28 cellular contexts compared by ENCODE assay signal in the genomic region with DNA sequence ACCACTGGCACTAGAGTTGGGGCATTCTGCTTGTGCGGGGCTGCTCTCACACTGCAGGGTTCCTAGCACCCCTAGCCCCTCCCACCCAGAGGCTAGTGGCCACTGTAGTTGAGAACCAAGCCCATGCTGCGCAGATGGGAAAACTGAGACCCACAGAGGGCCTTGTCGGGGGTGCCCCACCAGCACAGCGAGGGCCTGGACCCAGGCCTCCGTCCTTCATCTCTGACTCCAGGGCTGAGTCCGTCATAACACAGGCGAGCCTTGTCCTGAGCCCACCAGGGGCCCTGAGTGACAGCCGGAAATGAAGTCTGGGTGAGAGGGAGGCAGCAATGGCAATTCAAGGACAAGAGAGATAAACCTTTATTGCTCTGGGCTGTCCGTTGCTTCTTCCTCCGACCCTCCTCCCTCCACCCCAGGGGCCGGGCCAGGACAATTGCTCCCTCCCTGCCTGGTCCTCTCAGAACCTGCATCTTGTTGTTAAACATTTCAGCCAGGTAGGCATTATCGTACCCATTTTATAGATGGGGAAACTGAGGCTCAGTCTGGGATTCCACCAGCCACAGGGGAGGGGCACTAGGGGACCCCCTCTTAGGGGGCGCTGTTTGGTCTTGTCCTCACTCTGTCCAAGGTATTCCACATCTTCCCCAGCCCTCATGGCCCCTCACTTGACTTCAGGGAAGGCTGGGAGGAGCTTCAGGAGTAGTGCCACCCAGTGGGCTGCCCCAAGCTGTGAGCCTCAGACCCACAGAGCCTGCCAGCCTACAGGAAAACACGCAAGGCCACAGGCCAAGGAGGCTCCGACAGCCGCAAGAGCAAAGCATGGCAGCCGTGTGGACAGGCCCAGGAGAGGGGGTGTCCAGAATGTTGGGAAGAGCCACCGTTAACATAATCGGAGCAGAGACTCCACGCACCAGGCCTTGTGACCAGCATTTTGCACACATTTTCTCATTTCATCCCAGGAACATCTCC. TPM values are rescaled to one million over a fixed set of nuclear protein-coding genes. Genes with fewer than 3 reads are reported as not detected.
DNase-seq lines count a peak whose midpoint lies in the region; ATAC-seq, FAIRE-seq and TF ChIP-seq lines count a peak whose summit lies in the region.
"Had no signal": no experiment of that assay in that cellular context is flagged by ENCODE, and none has a peak within 500 bp of the region (broad histone marks: within the 10 kb centered on the region; RNA-seq: fewer than 3 reads in every experiment).

No MANE protein-coding gene starts in this region.

- no peak for TF ChIP-seq POLR2A in K562 (conservative IDR thresholded peaks at IDR 0.05)

- H4K20me1 ChIP-seq in K562 (replicated peaks; ENCODE audit: control insufficient read depth, insufficient read depth, low read length), result peaks cover 7% of the 10 kb centered on the region; the same call in 1 of the 2 replicates
- H4K20me1 ChIP-seq: BLaER1 had no signal

- H2AFZ ChIP-seq in K562 (ENCODE audit: low read depth, low read length) (no peak overlapping the region; the same call in 1 of the 2 replicates), neuronal stem cell (ENCODE audit: low read length) (no peak overlapping the region)
- H2AFZ ChIP-seq: GM23248 had no signal

- no peaks in the 10 kb centered on the region for H3K79me2 ChIP-seq in K562 (ENCODE audit: control insufficient read depth, insufficient read depth, low read length)

- no TSS peak for BruUV-seq in K562 (replicated peaks; lab: Mats Ljungman, UMichigan)

- 93 to 94% methylated on average over 20 of the region's 20 CpGs for WGBS in heart right ventricle, 2 donors
- 41% methylated on average over 20 of the region's 20 CpGs for WGBS in K562 (ENCODE audit: insufficient coverage, low coverage, missing lambda C conversion rate)
- no CpG with 5 or more reads among the region's 20 CpGs for WGBS in neuronal stem cell (ENCODE audit: extremely low coverage in 2 of 2, insufficient read length in 2 of 2, insufficient replicate concordance in 1 of 2), 2 donors

- POLR2A ChIA-PET in K562 (lab: Yijun Ruan, JAX), result no interaction called here

- no peaks in the 10 kb centered on the region for H3K27me3 ChIP-seq in heart right ventricle
- H3K27me3 ChIP-seq in K562 (ENCODE audit: control insufficient read depth in 2 of 2, insufficient read depth in 2 of 2, low read length in 2 of 2), result peaks cover 4 to 74% of the 10 kb centered on the region in 2 experiments; a peak in 3 of 5 replicates
- H3K27me3 ChIP-seq in neuronal stem cell (ENCODE audit: control insufficient read depth in 3 of 3, insufficient read depth in 3 of 3, low read depth in 1 of 3, low read length in 3 of 3), result peaks cover 0 to 70% (median 5%) of the 10 kb centered on the region in 3 experiments
- H3K27me3 ChIP-seq: BLaER1 had no signal

- H3K27ac ChIP-seq in heart right ventricle (no peak overlapping the region), K562 (ENCODE audit: extremely low read depth, low read depth, low read length) (no peak overlapping the region), neuronal stem cell (replicated peaks; ENCODE audit: low read length) (no peak overlapping the region)
- H3K27ac ChIP-seq: BLaER1, GM23248 had no signal

- H3K4me3 ChIP-seq in heart right ventricle (no peak overlapping the region), K562 (no peak overlapping the region), neuronal stem cell (ENCODE audit: low read length in 2 of 2) (no peak overlapping the region)
- H3K4me3 ChIP-seq: BLaER1, GM23248, HAP-1 had no signal

- H4K91ac ChIP-seq in neuronal stem cell (ENCODE audit: low read depth, low read length, poor library complexity), result no peak overlapping the region

- FAIRE-seq in K562 (lab: Jason Lieb, UNC), result no peak

- intact Hi-C loops in left cardiac atrium (cut with DNase I) (loop anchor here in 1 of 2 donors (5.0 kb wide), 1 partner anchor 32 kb away; no protein-coding TSS in a partner anchor), heart right ventricle (cut with DNase I) (loop anchor here in 5 of 10 donors (5.0 to 10.0 kb wide), 3 partner anchors 32 to 282 kb away; no protein-coding TSS in a partner anchor), K562 (cut with micrococcal nuclease) (loop anchor here (5.0 kb wide), 1 partner anchor 282 kb away; no protein-coding TSS in a partner anchor)

- DNase-seq in left cardiac atrium (peak; percentile 8), heart right ventricle (no peak), K562 (ENCODE audit: extremely low read depth in 1 of 4, low spot score in 3 of 4) (no peak), neuronal stem cell (ENCODE audit: low spot score) (no peak), HuH-7.5 (ENCODE audit: low spot score) (no peak), NCI-H748 (lab: John Stamatoyannopoulos, UW; ENCODE audit: unreplicated experiment) (no peak)
- DNase-seq: CD4-positive, CD25-positive, alpha-beta regulatory T cell; DMS153; GM23248; KBM-7; MV-4-11; NCI-H1105; NCI-H1436 treated with DMSO at 0.1 percent for 48 hours; NCI-H187 treated with DMSO at 0.1 percent for 48 hours; NCI-H2171 treated with DMSO at 0.1 percent for 48 hours; NCI-H345; NCI-H510A treated with DMSO at 0.1 percent for 48 hours; NCI-H774; SK-N-SH; SW 1271 had no signal

- CTCF ChIA-PET in K562 (lab: Yijun Ruan, JAX; ENCODE audit: low intra/inter-chr PET ratio), result no interaction called here

- no peak overlapping the region for H4K8ac ChIP-seq in neuronal stem cell (ENCODE audit: low read depth, low read length)

- H3K4ac ChIP-seq in neuronal stem cell (ENCODE audit: low read length), result no peak overlapping the region

- H3K9me3 ChIP-seq in heart right ventricle (no peaks in the 10 kb centered on the region), K562 (replicated peaks; ENCODE audit: control insufficient read depth, insufficient read depth, low read depth, low read length) (no peaks in the 10 kb centered on the region), neuronal stem cell (replicated peaks in 1 of 2; ENCODE audit: control insufficient read depth in 2 of 2, insufficient read depth in 1 of 2, low read depth in 1 of 2, low read length in 2 of 2) (no peaks in the 10 kb centered on the region)
- H3K9me3 ChIP-seq: BLaER1, HAP-1, SK-N-SH had no signal

- H2BK12ac ChIP-seq in neuronal stem cell (ENCODE audit: low read length), result peak overlapping the region; percentile 17

- H3K4me1 ChIP-seq in heart right ventricle (peaks cover 2 to 41% (median 22%) of the 10 kb centered on the region in 9 donors), K562 (replicated peaks in 1 of 2; ENCODE audit: control insufficient read depth in 2 of 2, insufficient read depth in 2 of 2, low read length in 2 of 2) (peaks cover 0 to 23% of the 10 kb centered on the region in 2 experiments; a peak in 2 of 5 replicates), neuronal stem cell (ENCODE audit: control insufficient read depth in 2 of 2, insufficient read depth in 1 of 2, low read depth in 1 of 2, low read length in 2 of 2) (peaks cover 0 to 2% of the 10 kb centered on the region in 2 donors)
- H3K4me1 ChIP-seq: HAP-1 had no signal

- H3K18ac ChIP-seq in neuronal stem cell (ENCODE audit: low read length), result peak overlapping the region; percentile 4

- no peak overlapping the region for H2BK5ac ChIP-seq in neuronal stem cell (ENCODE audit: low read length)

- TF ChIP-seq RAD21 in K562 (CRISPR knock-in tag; conservative IDR thresholded peaks at IDR 0.05 in 1 of 2, IDR thresholded peaks at IDR 0.05 in 1 of 2), result no peak

- H3K36me3 ChIP-seq in heart right ventricle, result no peaks in the 10 kb centered on the region
- H3K36me3 ChIP-seq in K562 (ENCODE audit: control insufficient read depth, insufficient read depth, low read length), result no peaks in the 10 kb centered on the region
- H3K36me3 ChIP-seq in neuronal stem cell (replicated peaks in 1 of 2; ENCODE audit: control insufficient read depth in 2 of 2, insufficient read depth in 2 of 2, low read length in 2 of 2), result no peaks in the 10 kb centered on the region
- H3K36me3 ChIP-seq: BLaER1, HAP-1 had no signal

- no peak overlapping the region for H3K14ac ChIP-seq in neuronal stem cell (ENCODE audit: low read length)

- no peak overlapping the region for H2BK15ac ChIP-seq in neuronal stem cell (ENCODE audit: low read length)

- no peaks in the 10 kb centered on the region for H3K9me1 ChIP-seq in K562 (ENCODE audit: control insufficient read depth, insufficient read depth, low read length)

- no peak for TF ChIP-seq EP300 in K562 (IDR thresholded peaks at IDR 0.05; ENCODE audit: low read length)

- ATAC-seq in left cardiac atrium (no peak), heart right ventricle (no peak), K562 (no peak), HG03432 (IDR thresholded peaks at IDR 0.05; ENCODE audit: unreplicated experiment) (no peak)
- ATAC-seq: Panc1 had no signal

- H3K9ac ChIP-seq in K562 (ENCODE audit: insufficient read depth in 1 of 2, low read depth in 2 of 2, low read length in 2 of 2) (peak overlapping the region in 1 of 2 experiments; percentile 33; a peak in 1 of 4 replicates), neuronal stem cell (ENCODE audit: low read depth, low read length, poor library complexity) (peak overlapping the region; percentile 24)
- H3K9ac ChIP-seq: BLaER1, GM23248, SK-N-SH had no signal

- H3K4me2 ChIP-seq in K562 (ENCODE audit: insufficient read depth, low read length) (no peak overlapping the region), neuronal stem cell (ENCODE audit: insufficient read depth, low read length, poor library complexity, severe bottlenecking) (no peak overlapping the region)
- H3K4me2 ChIP-seq: BLaER1, SK-N-SH had no signal

- H2AK5ac ChIP-seq in neuronal stem cell (ENCODE audit: low read depth, low read length), result peak overlapping the region; percentile 15

- no peak overlapping the region for H3K23ac ChIP-seq in neuronal stem cell (ENCODE audit: low read depth, low read length, poor library complexity)

- no peaks in the 10 kb centered on the region for H3K79me1 ChIP-seq in neuronal stem cell (ENCODE audit: low read depth, low read length)

- TF ChIP-seq CTCF in heart right ventricle (IDR thresholded peaks at IDR 0.05) (no peak), K562 (IDR thresholded peaks at IDR 0.05 in 2 of 3, conservative IDR thresholded peaks at IDR 0.05 in 1 of 3; ENCODE audit: insufficient read depth in 2 of 3, low read depth in 1 of 3, low read length in 3 of 3) (no peak)

- H2BK120ac ChIP-seq in neuronal stem cell (ENCODE audit: low read depth, low read length), result peak overlapping the region; percentile 48

- in situ Hi-C loops in K562 (cut with MboI), result no loop called here

RNA-seq across cellular contexts. Expression of a gene that starts 4.4 kb away (rescaled TPM):
- total RNA-seq in left cardiac atrium (10 to 100 TPM; 18.2 to 19.8 TPM), heart right ventricle (10 to 100 TPM; 13.2 to 70.1 (median 39.4) TPM), K562 (2014; rRNA removed) (not detected in 2 replicates), K562 (2014; rRNA removed; fragmentation: Illumina TruSeq; extraction: Trizol) (not detected in 2 replicates), K562 (2015; rRNA removed; fragmentation: Illumina TruSeq; extraction: Trizol) (not detected in 2 replicates), K562 (2021) (not detected in 2 replicates)
- polyA plus RNA-seq in heart right ventricle (10 to 100 TPM in 1 of 2 donors, 1 to 10 TPM in 1; 7.4 to 56.8 TPM), K562 (2011; rRNA removed) (not detected in 2 replicates), K562 (2014; fragmentation: Illumina TruSeq; extraction: Trizol) (not detected in 2 replicates), K562 (2014; fragmentation: Nextera tagmentation; extraction: Ambion mirVana) (under 1 TPM; 0.01 TPM), K562 (2014; rRNA removed) (0.03 TPM in 1 of 2 replicates, not detected in the other)
- total RNA-seq in K562 (2011; cell fraction: chromatin; rRNA removed; ENCODE audit: low replicate concordance), result not detected in 2 replicates
- total RNA-seq in K562 (2011; cell fraction: nucleolus; rRNA removed), result under 0.01 TPM in 1 of 2 replicates, not detected in the other
- 0.07 TPM in 1 of 2 replicates, not detected in the other for total RNA-seq in K562 (2011; cell fraction: nucleoplasm; rRNA removed)
- 0.04 TPM in 1 of 2 replicates, not detected in the other for polyA plus RNA-seq in K562 (2011; cell fraction: cytosol; rRNA removed)
- 0.03 and 0.06 TPM in 2 replicates for polyA plus RNA-seq in K562 (2011; cell fraction: nucleus; rRNA removed)
- 0.04 and 0.06 TPM in 2 replicates for polyA plus RNA-seq in K562 (2012)
- polyA minus RNA-seq in K562 (2011; rRNA and poly(A)+ RNA removed), result not detected in 2 replicates
- polyA minus RNA-seq in K562 (2011; cell fraction: cytosol; rRNA and poly(A)+ RNA removed), result not detected in 2 replicates
- polyA minus RNA-seq in K562 (2011; cell fraction: nucleus; rRNA and poly(A)+ RNA removed), result not detected in 2 replicates
- 0.77 TPM for polyA plus RNA-seq in neuronal stem cell (2013, experiment 1 of 2)
- polyA plus RNA-seq in neuronal stem cell (2013, experiment 2 of 2), result 0.62 TPM
- total RNA-seq: A172; CD4-positive, CD25-positive, alpha-beta regulatory T cell; HT-29; LHCN-M2; MCF 10A had no signal

Comparison
In these comparisons a context has a peak if more than half of its experiments do, and no peak if none do; other contexts are left out.
1. RNA of a gene that starts 4.4 kb away (total RNA-seq): 13.2 to 70.1 TPM in heart right ventricle and 18.2 to 19.8 TPM in left cardiac atrium; under 0.01 to 0.07 TPM in K562; every median in the first group is over 10 times any median in the second.